ENCODE assay signal across 8 cellular contexts in genomic region chr18:48974304-48975220, GRCh38.
DNase-seq lines count a peak whose midpoint lies in the region; ATAC-seq and TF ChIP-seq lines count a peak whose summit lies in the region.

No MANE protein-coding gene starts in this region.

- peaks cover 4% of the 10 kb centered on the region for H3K36me3 Mint-ChIP-seq in effector memory CD8-positive, alpha-beta T cell (ENCODE audit: insufficient read depth)

- 0 out of 2 replicates have a peak overlapping the region, but pooled peaks have one; percentile 94 for H3K4me2 ChIP-seq in KMS-11

- H4K20me1 ChIP-seq in KMS-11 (ENCODE audit: insufficient read depth): no peaks in the 10 kb centered on the region

- in situ Hi-C loops in KBM-7 (cut with MboI; ENCODE audit: low pct_unique_long_range_greater_than_20kb, low sequenced_read_pairs): no loop called here

- H3K4me3 ChIP-seq in ACC112 (ENCODE audit: low read depth, low read length) (peak overlapping the region; percentile 97), KMS-11 (IDR thresholded peaks at IDR 0.05; ENCODE audit: insufficient read depth, low read depth, low read length) (no peak overlapping the region), muscle layer of duodenum (ENCODE audit: low read depth in 1 of 2, low read length in 2 of 2) (peak overlapping the region; percentile 50 to 73)

- H3K79me2 ChIP-seq in ACC112 (ENCODE audit: control insufficient read depth, insufficient read depth, low read length, unreplicated experiment) (no peaks in the 10 kb centered on the region), KMS-11 (ENCODE audit: insufficient read depth, low read depth) (no peaks in the 10 kb centered on the region)

- no peak overlapping the region for H3K9ac ChIP-seq in KMS-11

- no peaks in the 10 kb centered on the region for H3K27me3 ChIP-seq in ACC112 (ENCODE audit: insufficient read depth, low read length)
- no peaks in the 10 kb centered on the region for H3K27me3 ChIP-seq in KMS-11 (ENCODE audit: insufficient read depth, low read depth)
- no peaks in the 10 kb centered on the region for H3K27me3 ChIP-seq in muscle layer of duodenum (ENCODE audit: low read depth, low read length)

- H3K27ac Mint-ChIP-seq in effector memory CD8-positive, alpha-beta T cell: no peak overlapping the region

- no peak for ATAC-seq in effector memory CD8-positive, alpha-beta T cell (replicated peaks)

- TF ChIP-seq CTCF in KMS-11 (conservative IDR thresholded peaks at IDR 0.05; ENCODE audit: low read depth, low read length): no peak

- no peak for DNase-seq in effector memory CD8-positive, alpha-beta T cell
- DNase-seq in iPS-NIHi7 (ENCODE audit: extremely low spot score) (no peak), HUDEP-2 (lab: John Stamatoyannopoulos, UW; ENCODE audit: unreplicated experiment in 76 of 76) (no peak), KBM-7 (no peak), NCI-H128 (lab: John Stamatoyannopoulos, UW; ENCODE audit: unreplicated experiment) (no peak)

- peak overlapping the region; percentile 56 to 68 for H3K4me3 Mint-ChIP-seq in effector memory CD8-positive, alpha-beta T cell

- H3K4me1 ChIP-seq in ACC112 (ENCODE audit: control insufficient read depth, insufficient read depth, low read length, unreplicated experiment): peaks cover 19% of the 10 kb centered on the region
- peaks cover 12% of the 10 kb centered on the region for H3K4me1 ChIP-seq in KMS-11 (ENCODE audit: low read depth, poor library complexity, severe bottlenecking)
- peaks cover 0 to 3% of the 10 kb centered on the region in 2 donors for H3K4me1 ChIP-seq in muscle layer of duodenum (ENCODE audit: control insufficient read depth in 1 of 2, insufficient read depth in 2 of 2, low read length in 2 of 2)

- H3K9me3 ChIP-seq in muscle layer of duodenum (ENCODE audit: control insufficient read depth in 1 of 2, low read length in 2 of 2): no peaks in the 10 kb centered on the region

- peaks cover 0 to 9% of the 10 kb centered on the region in 2 donors for H3K27me3 Mint-ChIP-seq in effector memory CD8-positive, alpha-beta T cell

- no peaks in the 10 kb centered on the region for H3K36me3 ChIP-seq in ACC112 (ENCODE audit: insufficient read depth, low read length)
- H3K36me3 ChIP-seq in KMS-11 (ENCODE audit: insufficient read depth): no peaks in the 10 kb centered on the region
- H3K36me3 ChIP-seq in muscle layer of duodenum (ENCODE audit: control insufficient read depth in 1 of 2, insufficient read depth in 2 of 2, low read length in 2 of 2): no peaks in the 10 kb centered on the region

- 0 out of 2 replicates have a peak overlapping the region, but pooled peaks have one; percentile 72 for H3K27ac ChIP-seq in ACC112 (ENCODE audit: low read depth, low read length)
- no peak overlapping the region for H3K27ac ChIP-seq in KMS-11
- H3K27ac ChIP-seq in muscle layer of duodenum (ENCODE audit: low read length): peak overlapping the region; percentile 8

- H2AFZ ChIP-seq in ACC112 (ENCODE audit: low read length, unreplicated experiment): no peak overlapping the region
- H2AFZ ChIP-seq in KMS-11 (ENCODE audit: low read depth): peak overlapping the region; percentile 85

- no peaks in the 10 kb centered on the region for H3K9me3 Mint-ChIP-seq in effector memory CD8-positive, alpha-beta T cell

- H3K4me1 Mint-ChIP-seq in effector memory CD8-positive, alpha-beta T cell (ENCODE audit: low read depth in 2 of 2): peaks cover 10 to 15% of the 10 kb centered on the region in 2 donors
